8 cellular contexts compared by ENCODE assay signal in the genomic region with DNA sequence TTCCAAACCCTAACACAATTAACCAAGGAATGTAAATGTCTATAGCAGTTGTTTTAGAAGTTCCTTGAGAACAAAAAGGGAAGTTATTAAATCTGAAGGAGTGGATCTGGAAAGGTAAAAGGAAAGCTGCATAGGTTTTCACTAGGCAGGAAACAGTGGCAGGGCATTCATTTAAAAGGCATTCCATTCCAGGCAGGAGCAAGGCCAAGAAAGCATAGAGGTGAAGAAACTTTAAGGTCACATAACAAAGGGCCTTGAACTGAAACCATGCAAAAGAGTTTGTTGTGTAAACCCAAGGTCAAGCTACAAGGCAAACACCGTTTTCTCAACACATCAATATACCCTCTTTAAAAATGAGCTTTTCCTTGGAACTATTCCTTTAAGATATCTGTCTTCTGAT. TPM values are rescaled to one million over a fixed set of nuclear protein-coding genes. Genes with fewer than 3 reads are reported as not detected.
DNase-seq lines count a peak whose midpoint lies in the region; ATAC-seq and TF ChIP-seq lines count a peak whose summit lies in the region.

No MANE protein-coding gene starts in this region.

- intact Hi-C loops in Right ventricle myocardium superior (cut with DNase I): loop anchor here (10.0 kb wide), 1 partner anchor 260 kb away; no protein-coding TSS in a partner anchor

- peak overlapping the region; percentile 71 for H3K27ac ChIP-seq in GM23248

- no peaks in the 10 kb centered on the region for H3K27me3 ChIP-seq in GM23248 (replicated peaks; ENCODE audit: insufficient read depth)

- H4K20me1 ChIP-seq in GM23248 (ENCODE audit: insufficient read depth): no peaks in the 10 kb centered on the region

- H3K79me2 ChIP-seq in GM23248 (ENCODE audit: insufficient read depth): peaks cover 36% of the 10 kb centered on the region

- peaks cover 18% of the 10 kb centered on the region for H3K4me1 Mint-ChIP-seq in T-helper 17 cell
- peaks cover 18% of the 10 kb centered on the region for H3K4me1 Mint-ChIP-seq in progenitor cell of endocrine pancreas (ENCODE audit: low read depth)

- no peaks in the 10 kb centered on the region for H3K9me2 ChIP-seq in GM23248 (ENCODE audit: insufficient read depth)

- peaks cover 23% of the 10 kb centered on the region for H3F3A ChIP-seq in GM23248 (ENCODE audit: insufficient read depth)

- no peak for TF ChIP-seq CTCF in progenitor cell of endocrine pancreas (IDR thresholded peaks at IDR 0.05; ENCODE audit: unreplicated experiment)

- H3K36me3 Mint-ChIP-seq in T-helper 17 cell (ENCODE audit: low read depth): no peaks in the 10 kb centered on the region
- H3K36me3 Mint-ChIP-seq in progenitor cell of endocrine pancreas (ENCODE audit: insufficient read depth): no peaks in the 10 kb centered on the region

- peak overlapping the region; percentile 88 for H3K4me3 ChIP-seq in GM23248

- in situ Hi-C loops in GM23248 (cut with MboI): no loop called here

- peaks cover 26% of the 10 kb centered on the region for H3K4me1 ChIP-seq in GM23248 (ENCODE audit: insufficient read depth)

- ATAC-seq in T-helper 17 cell: no peak
- ATAC-seq in Right ventricle myocardium superior (ENCODE audit: poor library complexity): peak; percentile 67
- no peak for ATAC-seq in HG02610 (IDR thresholded peaks at IDR 0.05; ENCODE audit: unreplicated experiment)

- H3K27ac Mint-ChIP-seq in T-helper 17 cell: peak overlapping the region; percentile 94
- peak overlapping the region; percentile 97 for H3K27ac Mint-ChIP-seq in progenitor cell of endocrine pancreas

- no peaks in the 10 kb centered on the region for H3K9me3 ChIP-seq in GM23248 (ENCODE audit: low read depth)
- H3K9me3 ChIP-seq in T-helper 17 cell (ENCODE audit: control insufficient read depth, low read length, poor library complexity, severe bottlenecking): no peaks in the 10 kb centered on the region

- H2AFZ ChIP-seq in GM23248: peak overlapping the region; percentile 91

- peak overlapping the region; percentile 79 for H3K4me2 ChIP-seq in GM23248 (ENCODE audit: unreplicated experiment)

- WGBS in GM23248 (ENCODE audit: low coverage in 1 of 2, low lambda C conversion rate in 2 of 2, missing lambda C conversion rate in 2 of 2), 2 experiments: 34 to 45% methylated on average over 1 of the region's 1 CpG

- DNase-seq in GM23248 (peak; percentile 38), T-helper 17 cell (no peak), Right ventricle myocardium superior (no peak), progenitor cell of endocrine pancreas (ENCODE audit: low spot score, unreplicated experiment) (no peak), Ammon's horn (ENCODE audit: low spot score) (no peak), NCI-H2196 (lab: John Stamatoyannopoulos, UW; ENCODE audit: unreplicated experiment) (no peak)
- DNase-seq in stimulated activated CD4-positive, alpha-beta T cell treated with anti-CD3 and anti-CD28 coated beads, Interleukin-12 subunit alpha, Interleukin-12 subunit beta, amount 100 ng/mL, for 4 hours: no peak

- peak overlapping the region; percentile 85 for H3K9ac ChIP-seq in GM23248

- H3K4me3 Mint-ChIP-seq in T-helper 17 cell (peak overlapping the region; percentile 94), progenitor cell of endocrine pancreas (ENCODE audit: low read depth) (peak overlapping the region; percentile 95)

- H3K36me3 ChIP-seq in GM23248 (ENCODE audit: low read depth): no peaks in the 10 kb centered on the region

- H3K27me3 Mint-ChIP-seq in T-helper 17 cell: peaks cover 10% of the 10 kb centered on the region
- no peaks in the 10 kb centered on the region for H3K27me3 Mint-ChIP-seq in progenitor cell of endocrine pancreas

- no peaks in the 10 kb centered on the region for H3K9me3 Mint-ChIP-seq in progenitor cell of endocrine pancreas (ENCODE audit: low read depth)

RNA-seq across cellular contexts. Expression of gene DIAPH3, which starts 0.8 kb away (rescaled TPM):
- 9.5 and 12.1 TPM in 2 replicates for total RNA-seq in GM23248 (2014; rRNA removed; shearing (Covaris generic))
- polyA plus RNA-seq in GM23248 (2016; fragmentation: Nextera tagmentation; extraction: Ambion mirVana): 15.1 and 18.1 TPM in 2 replicates
- total RNA-seq in T-helper 17 cell (under 1 TPM in 1 of 2 donors, not detected in 1; 0.42 TPM), Right ventricle myocardium superior (0.32 TPM), progenitor cell of endocrine pancreas (11.4 and 14.0 TPM in 2 replicates)
